In the genomic region with DNA sequence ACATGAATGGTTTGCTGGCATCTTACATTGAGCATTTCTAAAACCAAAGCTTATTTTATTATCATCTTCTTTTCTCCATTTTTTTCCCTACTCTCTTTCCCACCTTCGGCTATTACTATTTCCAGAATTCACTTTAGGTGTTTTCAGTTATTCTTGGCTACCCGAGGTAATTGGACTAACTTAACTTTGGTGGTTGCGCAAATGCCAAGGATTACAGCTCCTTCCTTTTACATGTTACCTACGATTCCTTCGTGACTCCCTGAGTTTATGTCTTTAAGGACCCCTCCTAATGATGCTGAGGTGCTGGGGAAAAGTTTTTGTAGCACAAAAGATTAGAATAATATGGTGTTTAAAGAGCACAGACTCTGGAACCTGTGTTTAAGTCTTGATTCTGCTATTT, we compare ENCODE assay signal across 21 cellular contexts.
"Had no signal": no experiment of that assay in that cellular context is flagged by ENCODE, and none has a peak within 500 bp of the region (broad histone marks: within the 10 kb centered on the region; RNA-seq: fewer than 3 reads in every experiment).

No MANE protein-coding gene starts in this region.

- DNase-seq: effector CD8-positive, alpha-beta T cell; foreskin melanocyte; head of caudate nucleus; kidney; left colon; left ventricle myocardium superior; mammary epithelial cell; mucosa of descending colon; naive thymus-derived CD8-positive, alpha-beta T cell; posterior cingulate gyrus; spleen; stimulated activated CD4-positive, alpha-beta T cell treated with anti-CD3 and anti-CD28 coated beads, Interleukin-15, amount 100 ng/mL, for 24 hours; stimulated activated CD4-positive, alpha-beta T cell treated with anti-CD3 and anti-CD28 coated beads, Interleukin-1b, Interleukin-23, amount 100 ng/mL, for 48 hours; stimulated activated CD4-positive, alpha-beta T cell treated with anti-CD3 and anti-CD28 coated beads, Interleukin-4, amount 100 ng/mL, for 24 hours; tibial artery; upper lobe of left lung had no signal

- H3K27ac ChIP-seq: coronary artery, hepatocyte, neutrophil, tibial artery had no signal

- H3K9me3 ChIP-seq: mucosa of descending colon, neutrophil, tibial artery, upper lobe of left lung had no signal

- H3K27me3 ChIP-seq: hepatocyte, neutrophil, spleen, tibial artery, upper lobe of left lung had no signal

- H3K4me3 ChIP-seq: coronary artery, hepatocyte, mucosa of descending colon, tibial artery had no signal

- H2AFZ ChIP-seq: hepatocyte had no signal

- H3K36me3 ChIP-seq: neutrophil had no signal

- H3K4me2 ChIP-seq: hepatocyte had no signal

- ATAC-seq: left colon; left ventricle myocardium superior; mucosa of descending colon; naive thymus-derived CD8-positive, alpha-beta T cell; sciatic nerve; stimulated activated memory B cell treated with anti-CD40 and anti-IgM and Interleukin-4, amounts not matched to agents 10 μg/mL and 1 μg/mL and 100 μg/mL, for 72 hours had no signal

- H3K79me2 ChIP-seq: hepatocyte had no signal
